ENCODE assay signal across 8 cellular contexts in the genomic region with DNA sequence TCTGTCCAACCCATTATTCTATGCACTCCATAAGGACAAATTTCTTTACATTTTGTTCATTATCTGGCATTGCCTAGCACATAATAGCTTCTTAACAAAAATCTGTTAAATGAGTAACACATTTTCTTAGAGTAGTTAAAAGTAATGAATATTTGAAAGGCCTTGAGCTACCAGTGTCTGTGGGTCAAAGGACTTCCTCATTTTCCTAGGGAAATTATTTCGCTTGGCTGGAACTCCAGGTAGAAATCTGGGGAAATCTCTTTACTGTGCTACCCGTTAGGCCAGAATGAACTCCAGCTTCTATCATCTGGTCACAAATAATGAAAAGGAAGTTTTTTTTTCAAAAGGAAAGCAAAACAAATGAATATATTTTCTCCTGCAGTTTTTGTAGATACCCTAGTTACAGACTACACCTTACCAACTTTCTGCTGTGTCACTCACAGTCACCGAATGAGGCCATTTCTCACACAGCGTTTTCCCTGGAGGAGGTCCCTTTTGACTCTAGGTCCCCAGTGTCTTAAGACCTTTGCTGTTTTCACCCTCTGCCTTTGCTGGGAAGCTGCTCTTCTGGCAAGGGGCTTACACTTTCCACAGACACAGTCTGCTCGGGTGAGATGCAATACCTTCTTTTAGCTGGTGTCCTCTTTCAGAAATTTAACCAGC. TPM values are rescaled to one million over a fixed set of nuclear protein-coding genes. Genes with fewer than 3 reads are reported as not detected.
DNase-seq lines count a peak whose midpoint lies in the region; ATAC-seq and TF ChIP-seq lines count a peak whose summit lies in the region.

No MANE protein-coding gene starts in this region.

- peaks cover 3% of the 10 kb centered on the region for H3K9me3 Mint-ChIP-seq in activated CD4-positive, alpha-beta memory T cell treated with anti-CD3 and anti-CD28 coated beads, Interleukin-2, amount 10 ng/mL, durations not matched to agents 7 days and 5 days
- H3K9me3 Mint-ChIP-seq in type B pancreatic cell = no peaks in the 10 kb centered on the region

- peak overlapping the region in 1 of 2 donors; percentile 74 for H3K9ac ChIP-seq in mucosa of rectum (ENCODE audit: low read depth in 1 of 2, low read length in 2 of 2)

- no peaks in the 10 kb centered on the region for H3K27me3 Mint-ChIP-seq in activated CD4-positive, alpha-beta memory T cell treated with anti-CD3 and anti-CD28 coated beads, Interleukin-2, amount 10 ng/mL, durations not matched to agents 7 days and 5 days
- peaks cover 8% of the 10 kb centered on the region for H3K27me3 Mint-ChIP-seq in type B pancreatic cell

- peaks cover 6 to 12% of the 10 kb centered on the region in 2 donors for H3K4me1 ChIP-seq in mucosa of rectum (ENCODE audit: control insufficient read depth in 2 of 2, insufficient read depth in 2 of 2, low read length in 2 of 2)

- H3K4me3 ChIP-seq in mucosa of rectum (ENCODE audit: low read length in 2 of 2) = peak overlapping the region; percentile 71 to 89

- peaks cover 45% of the 10 kb centered on the region for H3K4me1 Mint-ChIP-seq in activated CD4-positive, alpha-beta memory T cell treated with anti-CD3 and anti-CD28 coated beads, Interleukin-2, amount 10 ng/mL, durations not matched to agents 7 days and 5 days
- H3K4me1 Mint-ChIP-seq in type B pancreatic cell (ENCODE audit: unreplicated experiment) = no peaks in the 10 kb centered on the region

- H3K9me3 ChIP-seq in mucosa of rectum (ENCODE audit: control insufficient read depth in 2 of 2, low read length in 2 of 2) = no peaks in the 10 kb centered on the region

- peak overlapping the region; percentile 13 to 45 for H3K27ac ChIP-seq in mucosa of rectum (ENCODE audit: low read depth in 2 of 2, low read length in 2 of 2)

- H3K36me3 ChIP-seq in mucosa of rectum (ENCODE audit: control insufficient read depth in 2 of 2, insufficient read depth in 2 of 2, low read length in 2 of 2) = peaks cover 16 to 29% of the 10 kb centered on the region in 2 donors

- H3K27me3 ChIP-seq in mucosa of rectum (ENCODE audit: control insufficient read depth in 2 of 2, insufficient read depth in 2 of 2, low read length in 2 of 2) = no peaks in the 10 kb centered on the region

- TF ChIP-seq CTCF in type B pancreatic cell (conservative IDR thresholded peaks at IDR 0.05) = no peak

- peak overlapping the region; percentile 91 for H3K27ac Mint-ChIP-seq in activated CD4-positive, alpha-beta memory T cell treated with anti-CD3 and anti-CD28 coated beads, Interleukin-2, amount 10 ng/mL, durations not matched to agents 7 days and 5 days
- no peak overlapping the region for H3K27ac Mint-ChIP-seq in type B pancreatic cell

- peak overlapping the region; percentile 91 for H3K4me3 Mint-ChIP-seq in activated CD4-positive, alpha-beta memory T cell treated with anti-CD3 and anti-CD28 coated beads, Interleukin-2, amount 10 ng/mL, durations not matched to agents 7 days and 5 days
- no peak overlapping the region for H3K4me3 Mint-ChIP-seq in type B pancreatic cell

- peak; percentile 35 for ATAC-seq in GM18868 (IDR thresholded peaks at IDR 0.05; ENCODE audit: unreplicated experiment)
- peak; percentile 26 for ATAC-seq in HG02870 (IDR thresholded peaks at IDR 0.05; ENCODE audit: unreplicated experiment)
- no peak for ATAC-seq in HG03460 (IDR thresholded peaks at IDR 0.05; ENCODE audit: unreplicated experiment)

- POLR2A ChIA-PET in activated CD4-positive, alpha-beta memory T cell treated with anti-CD3 and anti-CD28 coated beads, Interleukin-2, amount 10 ng/mL, durations not matched to agents 7 days and 5 days (lab: Charles Lee) = interaction anchor here (0.7 to 2.6 kb wide), 9 partner anchors 9 to 618 kb away, joined by 3 to 46 read pairs (median 3); partner anchors contain the start of genes PEX1, RBM48, SAMD9 and VPS50

- peaks cover 32% of the 10 kb centered on the region for H3K36me3 Mint-ChIP-seq in activated CD4-positive, alpha-beta memory T cell treated with anti-CD3 and anti-CD28 coated beads, Interleukin-2, amount 10 ng/mL, durations not matched to agents 7 days and 5 days (ENCODE audit: low read depth)
- H3K36me3 Mint-ChIP-seq in type B pancreatic cell = no peaks in the 10 kb centered on the region

- CTCF ChIA-PET in activated CD4-positive, alpha-beta memory T cell treated with anti-CD3 and anti-CD28 coated beads, Interleukin-2, amount 10 ng/mL, durations not matched to agents 7 days and 5 days (lab: Charles Lee) = interaction anchor here (0.5 to 2.5 kb wide), 5 partner anchors 8 to 201 kb away, joined by 3 to 8 read pairs (median 3); partner anchors contain the start of gene VPS50

- in situ Hi-C loops in ACHN (cut with HindIII; ENCODE audit: low pct_ligation_motif_present, low pct_unique_long_range_greater_than_20kb, low sequenced_read_pairs) = no loop called here

- DNase-seq in activated CD4-positive, alpha-beta memory T cell treated with anti-CD3 and anti-CD28 coated beads, Interleukin-2, amount 10 ng/mL, durations not matched to agents 7 days and 5 days = peak; percentile 31
- no peak for DNase-seq in type B pancreatic cell (ENCODE audit: extremely low spot score, unreplicated experiment)
- no peak for DNase-seq in ACHN
- DNase-seq in AG08396 (ENCODE audit: low spot score) = no peak

RNA-seq across cellular contexts. Expression of gene SAMD9L, which starts 1.6 kb away (rescaled TPM):
- 100 to 1,000 TPM; 181 to 184 TPM for total RNA-seq in activated CD4-positive, alpha-beta memory T cell treated with anti-CD3 and anti-CD28 coated beads, Interleukin-2, amount 10 ng/mL, durations not matched to agents 7 days and 5 days
- 1.8 and 2.7 TPM in 2 replicates for total RNA-seq in type B pancreatic cell (ENCODE audit: low replicate concordance)

RNA-seq across cellular contexts. Expression of gene SAMD9, which starts 28.8 kb away (rescaled TPM):
- 10 to 100 TPM; 92.0 to 94.9 TPM for total RNA-seq in activated CD4-positive, alpha-beta memory T cell treated with anti-CD3 and anti-CD28 coated beads, Interleukin-2, amount 10 ng/mL, durations not matched to agents 7 days and 5 days
- total RNA-seq in type B pancreatic cell (ENCODE audit: low replicate concordance) = 2.9 and 3.2 TPM in 2 replicates

Comparison
In these comparisons a context has a peak if more than half of its experiments do, and no peak if none do; other contexts are left out.
1. RNA of gene SAMD9L, which starts 1.6 kb away (total RNA-seq): 181 to 184 TPM in activated CD4-positive, alpha-beta memory T cell treated with anti-CD3 and anti-CD28 coated beads, Interleukin-2, amount 10 ng/mL, durations not matched to agents 7 days and 5 days; 1.8 to 2.7 TPM in type B pancreatic cell; every median in the first group is over 10 times any median in the second.
2. RNA of gene SAMD9, which starts 28.8 kb away (total RNA-seq): 92.0 to 94.9 TPM in activated CD4-positive, alpha-beta memory T cell treated with anti-CD3 and anti-CD28 coated beads, Interleukin-2, amount 10 ng/mL, durations not matched to agents 7 days and 5 days; 2.9 to 3.2 TPM in type B pancreatic cell; every median in the first group is over 10 times any median in the second.